Comparison of ENCODE assay signal across 2 cellular contexts in the genomic region with DNA sequence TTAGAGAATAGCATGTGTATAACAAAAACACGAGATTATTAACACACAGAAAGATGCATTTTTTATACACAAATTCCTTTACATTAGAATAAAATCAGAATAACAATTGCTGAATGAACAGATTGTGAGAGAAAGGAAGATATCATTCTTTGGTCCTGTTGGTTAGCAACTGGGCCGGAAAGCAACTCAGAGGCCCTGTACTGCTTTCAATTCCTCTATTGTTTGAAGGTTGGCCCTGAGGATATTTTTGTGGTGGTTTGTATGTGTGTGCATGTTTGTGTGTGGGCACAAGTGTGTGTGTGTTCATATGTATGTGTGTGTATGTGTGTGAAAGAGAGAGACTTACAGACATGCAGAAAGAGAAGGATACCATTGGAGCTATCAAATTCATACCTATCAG.
TF ChIP-seq lines count a peak whose summit lies in the region.

No MANE protein-coding gene starts in this region.

TF ChIP-seq in GM23338, 12 proteins besides CTCF, POLR2A, EP300 and RAD21 (continued from another document):
- TF ChIP-seq, protein P1, sequence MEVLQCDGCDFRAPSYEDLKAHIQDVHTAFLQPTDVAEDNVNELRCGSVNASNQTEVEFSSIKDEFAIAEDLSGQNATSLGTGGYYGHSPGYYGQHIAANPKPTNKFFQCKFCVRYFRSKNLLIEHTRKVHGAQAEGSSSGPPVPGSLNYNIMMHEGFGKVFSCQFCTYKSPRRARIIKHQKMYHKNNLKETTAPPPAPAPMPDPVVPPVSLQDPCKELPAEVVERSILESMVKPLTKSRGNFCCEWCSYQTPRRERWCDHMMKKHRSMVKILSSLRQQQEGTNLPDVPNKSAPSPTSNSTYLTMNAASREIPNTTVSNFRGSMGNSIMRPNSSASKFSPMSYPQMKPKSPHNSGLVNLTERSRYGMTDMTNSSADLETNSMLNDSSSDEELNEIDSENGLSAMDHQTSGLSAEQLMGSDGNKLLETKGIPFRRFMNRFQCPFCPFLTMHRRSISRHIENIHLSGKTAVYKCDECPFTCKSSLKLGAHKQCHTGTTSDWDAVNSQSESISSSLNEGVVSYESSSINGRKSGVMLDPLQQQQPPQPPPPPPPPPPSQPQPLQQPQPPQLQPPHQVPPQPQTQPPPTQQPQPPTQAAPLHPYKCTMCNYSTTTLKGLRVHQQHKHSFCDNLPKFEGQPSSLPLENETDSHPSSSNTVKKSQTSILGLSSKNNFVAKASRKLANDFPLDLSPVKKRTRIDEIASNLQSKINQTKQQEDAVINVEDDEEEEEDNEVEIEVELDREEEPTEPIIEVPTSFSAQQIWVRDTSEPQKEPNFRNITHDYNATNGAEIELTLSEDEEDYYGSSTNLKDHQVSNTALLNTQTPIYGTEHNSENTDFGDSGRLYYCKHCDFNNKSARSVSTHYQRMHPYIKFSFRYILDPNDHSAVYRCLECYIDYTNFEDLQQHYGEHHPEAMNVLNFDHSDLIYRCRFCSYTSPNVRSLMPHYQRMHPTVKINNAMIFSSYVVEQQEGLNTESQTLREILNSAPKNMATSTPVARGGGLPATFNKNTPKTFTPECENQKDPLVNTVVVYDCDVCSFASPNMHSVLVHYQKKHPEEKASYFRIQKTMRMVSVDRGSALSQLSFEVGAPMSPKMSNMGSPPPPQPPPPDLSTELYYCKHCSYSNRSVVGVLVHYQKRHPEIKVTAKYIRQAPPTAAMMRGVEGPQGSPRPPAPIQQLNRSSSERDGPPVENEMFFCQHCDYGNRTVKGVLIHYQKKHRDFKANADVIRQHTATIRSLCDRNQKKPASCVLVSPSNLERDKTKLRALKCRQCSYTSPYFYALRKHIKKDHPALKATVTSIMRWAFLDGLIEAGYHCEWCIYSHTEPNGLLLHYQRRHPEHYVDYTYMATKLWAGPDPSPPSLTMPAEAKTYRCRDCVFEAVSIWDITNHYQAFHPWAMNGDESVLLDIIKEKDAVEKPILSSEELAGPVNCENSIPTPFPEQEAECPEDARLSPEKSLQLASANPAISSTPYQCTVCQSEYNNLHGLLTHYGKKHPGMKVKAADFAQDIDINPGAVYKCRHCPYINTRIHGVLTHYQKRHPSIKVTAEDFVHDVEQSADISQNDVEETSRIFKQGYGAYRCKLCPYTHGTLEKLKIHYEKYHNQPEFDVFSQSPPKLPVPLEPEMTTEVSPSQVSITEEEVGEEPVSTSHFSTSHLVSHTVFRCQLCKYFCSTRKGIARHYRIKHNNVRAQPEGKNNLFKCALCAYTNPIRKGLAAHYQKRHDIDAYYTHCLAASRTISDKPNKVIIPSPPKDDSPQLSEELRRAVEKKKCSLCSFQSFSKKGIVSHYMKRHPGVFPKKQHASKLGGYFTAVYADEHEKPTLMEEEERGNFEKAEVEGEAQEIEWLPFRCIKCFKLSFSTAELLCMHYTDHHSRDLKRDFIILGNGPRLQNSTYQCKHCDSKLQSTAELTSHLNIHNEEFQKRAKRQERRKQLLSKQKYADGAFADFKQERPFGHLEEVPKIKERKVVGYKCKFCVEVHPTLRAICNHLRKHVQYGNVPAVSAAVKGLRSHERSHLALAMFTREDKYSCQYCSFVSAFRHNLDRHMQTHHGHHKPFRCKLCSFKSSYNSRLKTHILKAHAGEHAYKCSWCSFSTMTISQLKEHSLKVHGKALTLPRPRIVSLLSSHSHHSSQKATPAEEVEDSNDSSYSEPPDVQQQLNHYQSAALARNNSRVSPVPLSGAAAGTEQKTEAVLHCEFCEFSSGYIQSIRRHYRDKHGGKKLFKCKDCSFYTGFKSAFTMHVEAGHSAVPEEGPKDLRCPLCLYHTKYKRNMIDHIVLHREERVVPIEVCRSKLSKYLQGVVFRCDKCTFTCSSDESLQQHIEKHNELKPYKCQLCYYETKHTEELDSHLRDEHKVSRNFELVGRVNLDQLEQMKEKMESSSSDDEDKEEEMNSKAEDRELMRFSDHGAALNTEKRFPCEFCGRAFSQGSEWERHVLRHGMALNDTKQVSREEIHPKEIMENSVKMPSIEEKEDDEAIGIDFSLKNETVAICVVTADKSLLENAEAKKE (CRISPR knock-in tag; IDR thresholded peaks at IDR 0.05): no peak
- TF ChIP-seq EZH2phosphoT487 (IDR thresholded peaks at IDR 0.05; ENCODE audit: unreplicated experiment) (no peak), POLR2AphosphoS5 (IDR thresholded peaks at IDR 0.05; ENCODE audit: low read depth) (no peak), JUNB (IDR thresholded peaks at IDR 0.05; ENCODE audit: unreplicated experiment) (no peak), ZNF331 (CRISPR knock-in tag; IDR thresholded peaks at IDR 0.05; ENCODE audit: low read depth) (no peak)

TF ChIP-seq in WTC11, 78 proteins besides CTCF, POLR2A, EP300 and RAD21 (continued from another document):
- TF ChIP-seq SP1 (CRISPR knock-in tag; conservative IDR thresholded peaks at IDR 0.05) (no peak), ETV6 (CRISPR knock-in tag; IDR thresholded peaks at IDR 0.05) (no peak), ZNF232 (CRISPR knock-in tag; IDR thresholded peaks at IDR 0.05) (no peak), ELF4 (CRISPR knock-in tag; IDR thresholded peaks at IDR 0.05; ENCODE audit: low read depth) (no peak)
- TF ChIP-seq, protein P2, sequence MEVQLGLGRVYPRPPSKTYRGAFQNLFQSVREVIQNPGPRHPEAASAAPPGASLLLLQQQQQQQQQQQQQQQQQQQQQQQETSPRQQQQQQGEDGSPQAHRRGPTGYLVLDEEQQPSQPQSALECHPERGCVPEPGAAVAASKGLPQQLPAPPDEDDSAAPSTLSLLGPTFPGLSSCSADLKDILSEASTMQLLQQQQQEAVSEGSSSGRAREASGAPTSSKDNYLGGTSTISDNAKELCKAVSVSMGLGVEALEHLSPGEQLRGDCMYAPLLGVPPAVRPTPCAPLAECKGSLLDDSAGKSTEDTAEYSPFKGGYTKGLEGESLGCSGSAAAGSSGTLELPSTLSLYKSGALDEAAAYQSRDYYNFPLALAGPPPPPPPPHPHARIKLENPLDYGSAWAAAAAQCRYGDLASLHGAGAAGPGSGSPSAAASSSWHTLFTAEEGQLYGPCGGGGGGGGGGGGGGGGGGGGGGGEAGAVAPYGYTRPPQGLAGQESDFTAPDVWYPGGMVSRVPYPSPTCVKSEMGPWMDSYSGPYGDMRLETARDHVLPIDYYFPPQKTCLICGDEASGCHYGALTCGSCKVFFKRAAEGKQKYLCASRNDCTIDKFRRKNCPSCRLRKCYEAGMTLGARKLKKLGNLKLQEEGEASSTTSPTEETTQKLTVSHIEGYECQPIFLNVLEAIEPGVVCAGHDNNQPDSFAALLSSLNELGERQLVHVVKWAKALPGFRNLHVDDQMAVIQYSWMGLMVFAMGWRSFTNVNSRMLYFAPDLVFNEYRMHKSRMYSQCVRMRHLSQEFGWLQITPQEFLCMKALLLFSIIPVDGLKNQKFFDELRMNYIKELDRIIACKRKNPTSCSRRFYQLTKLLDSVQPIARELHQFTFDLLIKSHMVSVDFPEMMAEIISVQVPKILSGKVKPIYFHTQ (CRISPR knock-in tag; IDR thresholded peaks at IDR 0.05): no peak
- TF ChIP-seq, protein P3, sequence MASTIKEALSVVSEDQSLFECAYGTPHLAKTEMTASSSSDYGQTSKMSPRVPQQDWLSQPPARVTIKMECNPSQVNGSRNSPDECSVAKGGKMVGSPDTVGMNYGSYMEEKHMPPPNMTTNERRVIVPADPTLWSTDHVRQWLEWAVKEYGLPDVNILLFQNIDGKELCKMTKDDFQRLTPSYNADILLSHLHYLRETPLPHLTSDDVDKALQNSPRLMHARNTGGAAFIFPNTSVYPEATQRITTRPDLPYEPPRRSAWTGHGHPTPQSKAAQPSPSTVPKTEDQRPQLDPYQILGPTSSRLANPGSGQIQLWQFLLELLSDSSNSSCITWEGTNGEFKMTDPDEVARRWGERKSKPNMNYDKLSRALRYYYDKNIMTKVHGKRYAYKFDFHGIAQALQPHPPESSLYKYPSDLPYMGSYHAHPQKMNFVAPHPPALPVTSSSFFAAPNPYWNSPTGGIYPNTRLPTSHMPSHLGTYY (CRISPR knock-in tag; IDR thresholded peaks at IDR 0.05): no peak
